ENCODE assay signal across 8 cellular contexts in the genomic region with DNA sequence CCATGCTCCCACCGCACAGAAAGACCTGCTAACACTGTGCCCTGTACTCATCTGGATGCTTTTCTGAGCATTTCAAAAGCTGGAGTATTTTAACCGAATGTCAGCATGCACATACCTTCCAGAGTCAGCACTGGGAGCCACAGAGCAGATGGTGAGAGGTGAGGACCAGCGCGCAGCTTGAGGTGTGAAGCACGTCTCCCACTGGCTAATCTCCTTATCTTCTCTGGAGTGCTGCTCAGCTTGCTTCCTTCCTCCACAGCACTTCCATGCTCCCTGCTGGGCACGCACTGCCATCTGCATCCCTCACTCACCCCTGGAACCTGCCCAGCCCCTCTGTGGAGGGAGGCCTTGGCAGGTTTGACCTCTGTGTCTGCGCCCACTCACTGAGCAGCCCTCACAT. TPM values are rescaled to one million over a fixed set of nuclear protein-coding genes. Genes with fewer than 3 reads are reported as not detected.
A peak's percentile ranks its signal among the peaks of the same experiment; 100 is the strongest.
DNase-seq lines count a peak whose midpoint lies in the region; ATAC-seq, FAIRE-seq and TF ChIP-seq lines count a peak whose summit lies in the region.

Gene GNB5, minus strand, starts transcription at position 186 of the 400 bp plus-strand sequence. CDS start 6,716 bp downstream, outside the sequence.

- H3K36me3 Mint-ChIP-seq in CD4-positive, alpha-beta memory T cell, result no peaks in the 10 kb centered on the region
- H3K36me3 Mint-ChIP-seq in naive B cell, result peaks cover 8 to 14% of the 10 kb centered on the region in 2 donors

- H3K4me1 ChIP-seq in CD4-positive, alpha-beta memory T cell (ENCODE audit: insufficient read depth, low read length), result no peaks in the 10 kb centered on the region
- no peaks in the 10 kb centered on the region; a peak in 1 of 7 replicates for H3K4me1 ChIP-seq in H1 (replicated peaks in 1 of 4; ENCODE audit: control insufficient read depth in 3 of 4, insufficient read depth in 4 of 4, low read length in 3 of 4)

- H2AK5ac ChIP-seq in H1 (ENCODE audit: low read depth, low read length), result peak within 1 kb of the TSS; percentile 48; the same call in 1 of the 2 replicates

- FAIRE-seq in H1 (lab: Jason Lieb, UNC), result no peak

- no peak within 1 kb of the TSS for H3K9ac ChIP-seq in H1 (replicated peaks in 1 of 4; ENCODE audit: extremely low read depth in 1 of 4, low read depth in 3 of 4, low read length in 3 of 4)

- peak within 1 kb of the TSS in 2 of 7 donors; percentile 6 to 82 for H3K27ac Mint-ChIP-seq in CD4-positive, alpha-beta memory T cell
- peak within 1 kb of the TSS in 1 of 6 donors; percentile 19 for H3K27ac Mint-ChIP-seq in naive B cell

- H3K4me3 ChIP-seq in CD4-positive, alpha-beta memory T cell (ENCODE audit: low read length in 2 of 2), result no peak within 1 kb of the TSS
- H3K4me3 ChIP-seq in H1 (ENCODE audit: extremely low read depth in 1 of 4, insufficient read depth in 2 of 4, low read depth in 3 of 4, low read length in 4 of 4), result no peak within 1 kb of the TSS

- CTCF ChIA-PET in CD4-positive, alpha-beta memory T cell (lab: Charles Lee; ENCODE audit: partially characterized antibody), result interaction anchor here (1.7 kb wide), 1 partner anchor 17 kb away, joined by 4 read pairs; no protein-coding TSS in a partner anchor
- CTCF ChIA-PET in H1 (lab: Charles Lee; ENCODE audit: partially characterized antibody), result interaction anchor here (0.8 to 13.2 kb wide), 3 partner anchors 9 to 28 kb away, joined by 3 to 189 read pairs (median 4); no protein-coding TSS in a partner anchor

- H2BK15ac ChIP-seq in H1 (ENCODE audit: low read length), result no peak within 1 kb of the TSS

- H3K23me2 ChIP-seq in H1 (ENCODE audit: low read depth, low read length), result no peaks in the 10 kb centered on the region

- no peak within 1 kb of the TSS for H3K23ac ChIP-seq in H1 (ENCODE audit: insufficient read length)

- H3K4ac ChIP-seq in H1 (replicated peaks; ENCODE audit: insufficient read length, low read depth, low read length), result no peak within 1 kb of the TSS

- no peak within 1 kb of the TSS for H4K5ac ChIP-seq in H1 (ENCODE audit: insufficient read length, low read depth, low read length)

- H3K27me3 ChIP-seq in CD4-positive, alpha-beta memory T cell (ENCODE audit: insufficient read depth, low read length), result no peaks in the 10 kb centered on the region
- H3K27me3 ChIP-seq in H1 (replicated peaks in 1 of 4; ENCODE audit: control insufficient read depth in 3 of 4, extremely low read depth in 1 of 4, insufficient read depth in 3 of 4, low read length in 3 of 4), result no peaks in the 10 kb centered on the region

- H3K14ac ChIP-seq in H1 (ENCODE audit: insufficient read length), result no peak within 1 kb of the TSS

- H3K36me3 ChIP-seq in CD4-positive, alpha-beta memory T cell (ENCODE audit: insufficient read depth, low read length), result no peaks in the 10 kb centered on the region
- peaks cover 0 to 22% (median 4%) of the 10 kb centered on the region in 4 experiments; a peak in 4 of 8 replicates for H3K36me3 ChIP-seq in H1 (ENCODE audit: control insufficient read depth in 2 of 4, insufficient read depth in 4 of 4, low read length in 3 of 4)

- no peak within 1 kb of the TSS for H2BK12ac ChIP-seq in H1 (ENCODE audit: low read depth, low read length)

- no peak for TF ChIP-seq RAD21 in H1 (IDR thresholded peaks at IDR 0.05 in 1 of 2, conservative IDR thresholded peaks at IDR 0.05 in 1 of 2; ENCODE audit: low read depth in 2 of 2, low read length in 2 of 2)

- H4K91ac ChIP-seq in H1 (replicated peaks; ENCODE audit: insufficient read length, low read length), result no peak within 1 kb of the TSS

- H4K8ac ChIP-seq in H1 (ENCODE audit: extremely low read depth, insufficient read depth, low read length), result no peak within 1 kb of the TSS

- H2BK5ac ChIP-seq in H1 (ENCODE audit: low read depth, low read length), result no peak within 1 kb of the TSS; the same call in 1 of the 2 replicates

- TF ChIP-seq EP300 in H1 (IDR thresholded peaks at IDR 0.05; ENCODE audit: borderline replicate concordance in 1 of 2, low read depth in 2 of 2, low read length in 2 of 2), result no peak

- H3K79me1 ChIP-seq in H1 (ENCODE audit: low read depth, low read length), result no peaks in the 10 kb centered on the region

- TF ChIP-seq CTCF in H1 (IDR thresholded peaks at IDR 0.05; ENCODE audit: control extremely low read depth in 1 of 3, insufficient read depth in 1 of 3, low read depth in 1 of 3, low read length in 3 of 3), result no peak

- peaks cover 0 to 2% of the 10 kb centered on the region in 2 donors for H3K27me3 Mint-ChIP-seq in CD4-positive, alpha-beta memory T cell
- H3K27me3 Mint-ChIP-seq in naive B cell, result no peaks in the 10 kb centered on the region

- H3K9me3 ChIP-seq in CD4-positive, alpha-beta memory T cell (ENCODE audit: control insufficient read depth in 1 of 2, low read length in 2 of 2), result no peaks in the 10 kb centered on the region
- H3K9me3 ChIP-seq in H1 (ENCODE audit: insufficient read depth in 2 of 2, low read depth in 1 of 2, low read length in 1 of 2), result no peaks in the 10 kb centered on the region

- intact Hi-C loops in CD4-positive, alpha-beta memory T cell (cut with micrococcal nuclease), result no loop called here

- no peak for DNase-seq in CD4-positive, alpha-beta memory T cell
- DNase-seq in NCI-H2171 treated with DMSO at 0.1 percent for 48 hours (lab: John Stamatoyannopoulos, UW) (peak; percentile 91), H1 (ENCODE audit: low read depth in 1 of 2, low spot score in 2 of 2) (no peak), naive B cell (no peak), superior temporal gyrus (ENCODE audit: extremely low spot score) (no peak)

- H3K79me2 ChIP-seq in H1 (ENCODE audit: control insufficient read depth in 1 of 2, insufficient read depth in 2 of 2, low read length in 2 of 2), result no peaks in the 10 kb centered on the region

- H3K4me1 Mint-ChIP-seq in CD4-positive, alpha-beta memory T cell, result no peaks in the 10 kb centered on the region
- no peaks in the 10 kb centered on the region for H3K4me1 Mint-ChIP-seq in naive B cell

- H3K56ac ChIP-seq in H1 (replicated peaks; ENCODE audit: insufficient read length, low read depth, low read length), result no peak within 1 kb of the TSS

- H4K20me1 ChIP-seq in H1 (replicated peaks in 1 of 2; ENCODE audit: control insufficient read depth in 1 of 2, insufficient read depth in 2 of 2, low read length in 2 of 2), result no peaks in the 10 kb centered on the region

- H3K4me2 ChIP-seq in H1 (ENCODE audit: insufficient read depth in 1 of 2, low read depth in 2 of 2, low read length in 2 of 2), result no peak within 1 kb of the TSS

- H2BK120ac ChIP-seq in H1 (replicated peaks; ENCODE audit: low read depth, low read length), result no peak within 1 kb of the TSS

- WGBS in H1 (ENCODE audit: extremely low coverage in 1 of 2, insufficient coverage in 1 of 2, insufficient read length in 1 of 2, insufficient replicate concordance in 2 of 2, low coverage in 1 of 2, low lambda C conversion rate in 2 of 2, missing lambda C conversion rate in 1 of 2), 2 experiments, result 80% methylated on average over 7 of the region's 7 CpGs; no CpG with 5 or more reads in 1 of the 2 experiments

- POLR2A ChIA-PET in CD4-positive, alpha-beta memory T cell (lab: Charles Lee; ENCODE audit: partially characterized antibody), result interaction anchor here (2.2 kb wide), 1 partner anchor 11 kb away, joined by 7 read pairs; no protein-coding TSS in a partner anchor
- POLR2A ChIA-PET in H1 (lab: Charles Lee; ENCODE audit: partially characterized antibody), result interaction anchor here (1.3 kb wide), 1 partner anchor 17 kb away, joined by 3 read pairs; no protein-coding TSS in a partner anchor

- H3K18ac ChIP-seq in H1 (ENCODE audit: extremely low read depth, low read length), result no peak within 1 kb of the TSS

- no peak for TF ChIP-seq POLR2A in H1 (IDR thresholded peaks at IDR 0.05; ENCODE audit: control extremely low read depth in 1 of 2, low read depth in 2 of 2, low read length in 2 of 2)

- H3K4me3 Mint-ChIP-seq in CD4-positive, alpha-beta memory T cell, result no peak within 1 kb of the TSS
- H3K4me3 Mint-ChIP-seq in naive B cell, result no peak within 1 kb of the TSS

- H2AFZ ChIP-seq in H1 (ENCODE audit: low read length), result no peak within 1 kb of the TSS

- no peak within 1 kb of the TSS for H2BK20ac ChIP-seq in H1 (ENCODE audit: low read length)

- H3K9me3 Mint-ChIP-seq in CD4-positive, alpha-beta memory T cell, result peaks cover 0 to 1% (median 0%) of the 10 kb centered on the region in 8 donors
- no peaks in the 10 kb centered on the region for H3K9me3 Mint-ChIP-seq in naive B cell

- ATAC-seq in naive B cell (ENCODE audit: low read depth in 2 of 2), result no peak
- no peak for ATAC-seq in HG02623 (IDR thresholded peaks at IDR 0.05; ENCODE audit: unreplicated experiment)
- ATAC-seq in GM18519 (IDR thresholded peaks at IDR 0.05; ENCODE audit: low FRiP score, unreplicated experiment), result no peak
- no peak for ATAC-seq in GM19463 (IDR thresholded peaks at IDR 0.05; ENCODE audit: unreplicated experiment)

- no peak within 1 kb of the TSS for H3K27ac ChIP-seq in CD4-positive, alpha-beta memory T cell (ENCODE audit: low read depth, low read length)
- H3K27ac ChIP-seq in H1 (ENCODE audit: low read depth, low read length), result no peak within 1 kb of the TSS

TF ChIP-seq in H1, 55 proteins besides CTCF, POLR2A, EP300 and RAD21 (continues in another document):
- TF ChIP-seq GTF2F1 (IDR thresholded peaks at IDR 0.05; ENCODE audit: borderline replicate concordance, low read depth, low read length) (no peak), GABPA (IDR thresholded peaks at IDR 0.05; ENCODE audit: borderline replicate concordance, insufficient read depth, low read length) (no peak), MAX (IDR thresholded peaks at IDR 0.05) (no peak), POLR2AphosphoS5 (IDR thresholded peaks at IDR 0.05; ENCODE audit: low read depth, low read length) (no peak)

RNA-seq across cellular contexts. Expression of gene GNB5, which starts in this region (rescaled TPM):
- total RNA-seq in CD4-positive, alpha-beta memory T cell, result 10 to 100 TPM; 69.5 to 69.9 TPM
- polyA plus RNA-seq in CD4-positive, alpha-beta memory T cell, result 10 to 100 TPM; 52.2 to 54.1 TPM
- total RNA-seq in H1 (2021; fragmentation: NEBNext Ultra II Directional; extraction: Animal tissue kit (Norgen Biotek cat#: 25700)), result 37.7 and 42.5 TPM in 2 replicates
- polyA plus RNA-seq in H1 (2011; rRNA removed), result 21.7 and 25.2 TPM in 2 replicates
- 36.8 TPM for polyA plus RNA-seq in H1 (2011; cell fraction: cytosol; rRNA removed)
- 25.2 TPM for polyA plus RNA-seq in H1 (2011; cell fraction: nucleus; rRNA removed)
- polyA plus RNA-seq in H1 (2012, experiment 1 of 2), result 32.7 to 36.7 TPM (median 36.1 TPM) in 4 replicates
- polyA plus RNA-seq in H1 (2012, experiment 2 of 2), result 20.8 TPM
- polyA plus RNA-seq in H1 (2013, experiment 1 of 2), result 17.1 TPM
- 16.3 TPM for polyA plus RNA-seq in H1 (2013, experiment 2 of 2)
- polyA minus RNA-seq in H1 (2011; rRNA and poly(A)+ RNA removed), result 36.8 and 39.2 TPM in 2 replicates
- 33.0 TPM for polyA minus RNA-seq in H1 (2011; cell fraction: cytosol; rRNA and poly(A)+ RNA removed)
- polyA minus RNA-seq in H1 (2011; cell fraction: nucleus; rRNA and poly(A)+ RNA removed), result 34.9 TPM
- polyA plus RNA-seq in naive B cell (ENCODE audit: low read depth in 6 of 6), result 100 to 1,000 TPM in 1 of 6 donors, 10 to 100 TPM in 5; 76.9 to 103 (median 88.7) TPM
